19 cellular contexts compared by ENCODE assay signal in genomic region chr5:90182726-90183125, GRCh38.
DNase-seq lines count a peak whose midpoint lies in the region; ATAC-seq and TF ChIP-seq lines count a peak whose summit lies in the region.
"Had no signal": no experiment of that assay in that cellular context is flagged by ENCODE, and none has a peak within 500 bp of the region (broad histone marks: within the 10 kb centered on the region; RNA-seq: fewer than 3 reads in every experiment).

No MANE protein-coding gene starts in this region.

- ATAC-seq in stimulated activated memory B cell treated with anti-CD40 and anti-IgM and Interleukin-4, amounts not matched to agents 10 μg/mL and 1 μg/mL and 100 μg/mL, for 72 hours = no peak
- ATAC-seq: SK-N-SH treated with all-trans-retinoic acid at 6 μM for 48 hours had no signal

- H2AFZ ChIP-seq in PC-9 = no peak overlapping the region

- H4K20me1 ChIP-seq in PC-9 (ENCODE audit: insufficient read depth) = no peaks in the 10 kb centered on the region

- POLR2A ChIA-PET in PC-9 (lab: Charles Lee; ENCODE audit: unreplicated experiment) = no interaction called here

- H3F3A ChIP-seq in PC-9 (ENCODE audit: insufficient read depth, low read depth) = no peaks in the 10 kb centered on the region

- 0 out of 2 replicates have a peak, but pooled peaks cover 8% of the 10 kb centered on the region for H3K4me1 ChIP-seq in PC-9 (replicated peaks; ENCODE audit: insufficient read depth)

- TF ChIP-seq CTCF in PC-9 (conservative IDR thresholded peaks at IDR 0.05) (no peak), epithelial cell of esophagus (IDR thresholded peaks at IDR 0.05; ENCODE audit: insufficient read depth, low read depth, low read length, missing control alignments) (no peak), osteocyte (IDR thresholded peaks at IDR 0.05) (no peak)

- no peaks in the 10 kb centered on the region for H3K79me2 ChIP-seq in PC-9 (ENCODE audit: low read depth)

- H3K36me3 ChIP-seq in PC-9 (ENCODE audit: low read depth) = no peaks in the 10 kb centered on the region

- H3K9me2 ChIP-seq in PC-9 (ENCODE audit: insufficient read depth) = no peaks in the 10 kb centered on the region

- no peak overlapping the region for H3K4me3 Mint-ChIP-seq in osteocyte (ENCODE audit: unreplicated experiment)
- no peak overlapping the region for H3K4me3 Mint-ChIP-seq in activated naive CD8-positive, alpha-beta T cell treated with anti-CD3 and anti-CD28 coated beads for 36 hours
- no peak overlapping the region for H3K4me3 Mint-ChIP-seq in stimulated activated memory B cell treated with anti-CD40 and anti-IgM and Interleukin-4, amounts not matched to agents 10 μg/mL and 1 μg/mL and 100 μg/mL, for 72 hours

- CTCF ChIA-PET in PC-9 (lab: Charles Lee) = no interaction called here

- H3K9me3 Mint-ChIP-seq in osteocyte (ENCODE audit: unreplicated experiment) = no peaks in the 10 kb centered on the region
- H3K9me3 Mint-ChIP-seq in activated naive CD8-positive, alpha-beta T cell treated with anti-CD3 and anti-CD28 coated beads for 36 hours = no peaks in the 10 kb centered on the region
- peaks cover 2% of the 10 kb centered on the region for H3K9me3 Mint-ChIP-seq in stimulated activated memory B cell treated with anti-CD40 and anti-IgM and Interleukin-4, amounts not matched to agents 10 μg/mL and 1 μg/mL and 100 μg/mL, for 72 hours

- H3K9me3 ChIP-seq in PC-9 (ENCODE audit: insufficient read depth, low read depth) = no peaks in the 10 kb centered on the region

- H3K27ac ChIP-seq in PC-9 = no peak overlapping the region
- H3K27ac ChIP-seq: C4-2B had no signal

- no TSS peak for BruUV-seq in PC-9 (replicated peaks; lab: Mats Ljungman, UMichigan)

- peak; percentile 1 for DNase-seq in EL
- DNase-seq in PC-9 = peak; percentile 7 to 66
- peak; percentile 76 for DNase-seq in epithelial cell of esophagus (ENCODE audit: low read depth)
- DNase-seq in osteocyte (ENCODE audit: extremely low spot score, unreplicated experiment) = no peak
- no peak for DNase-seq in amygdala (lab: John Stamatoyannopoulos, UW)
- DNase-seq in activated naive CD8-positive, alpha-beta T cell treated with anti-CD3 and anti-CD28 coated beads for 36 hours = no peak
- DNase-seq: GOT3, HCEC 1CT, KBM-7, NCI-H1105, NCI-H146, NCI-H2029, NCI-H345, NCI-H524, NCI-H82, SIG-M5 had no signal

- H3K4me2 ChIP-seq in PC-9 = no peak overlapping the region

- intact Hi-C loops in PC-9 (cut with micrococcal nuclease; ENCODE audit: unreplicated experiment) = loop anchor here (10.0 kb wide), 1 partner anchor 82 kb away; no protein-coding TSS in a partner anchor

- H3K4me3 ChIP-seq in PC-9 = no peak overlapping the region
- H3K4me3 ChIP-seq in epithelial cell of esophagus (ENCODE audit: low read length) = no peak overlapping the region

- H3K27ac Mint-ChIP-seq in osteocyte (ENCODE audit: unreplicated experiment) = peak overlapping the region; percentile 19
- no peak overlapping the region for H3K27ac Mint-ChIP-seq in activated naive CD8-positive, alpha-beta T cell treated with anti-CD3 and anti-CD28 coated beads for 36 hours
- no peak overlapping the region for H3K27ac Mint-ChIP-seq in stimulated activated memory B cell treated with anti-CD40 and anti-IgM and Interleukin-4, amounts not matched to agents 10 μg/mL and 1 μg/mL and 100 μg/mL, for 72 hours

- no peaks in the 10 kb centered on the region for H3K27me3 ChIP-seq in PC-9 (ENCODE audit: insufficient read depth, low read depth)

- no peaks in the 10 kb centered on the region for H3K36me3 Mint-ChIP-seq in osteocyte (ENCODE audit: unreplicated experiment)
- H3K36me3 Mint-ChIP-seq in activated naive CD8-positive, alpha-beta T cell treated with anti-CD3 and anti-CD28 coated beads for 36 hours = no peaks in the 10 kb centered on the region
- H3K36me3 Mint-ChIP-seq in stimulated activated memory B cell treated with anti-CD40 and anti-IgM and Interleukin-4, amounts not matched to agents 10 μg/mL and 1 μg/mL and 100 μg/mL, for 72 hours = no peaks in the 10 kb centered on the region

- H3K4me1 Mint-ChIP-seq in osteocyte (ENCODE audit: unreplicated experiment) = peaks cover 32% of the 10 kb centered on the region
- no peaks in the 10 kb centered on the region for H3K4me1 Mint-ChIP-seq in activated naive CD8-positive, alpha-beta T cell treated with anti-CD3 and anti-CD28 coated beads for 36 hours
- H3K4me1 Mint-ChIP-seq in stimulated activated memory B cell treated with anti-CD40 and anti-IgM and Interleukin-4, amounts not matched to agents 10 μg/mL and 1 μg/mL and 100 μg/mL, for 72 hours = no peaks in the 10 kb centered on the region

- H3K27me3 Mint-ChIP-seq in osteocyte (ENCODE audit: unreplicated experiment) = no peaks in the 10 kb centered on the region
- H3K27me3 Mint-ChIP-seq in activated naive CD8-positive, alpha-beta T cell treated with anti-CD3 and anti-CD28 coated beads for 36 hours = no peaks in the 10 kb centered on the region
- H3K27me3 Mint-ChIP-seq in stimulated activated memory B cell treated with anti-CD40 and anti-IgM and Interleukin-4, amounts not matched to agents 10 μg/mL and 1 μg/mL and 100 μg/mL, for 72 hours = peaks cover 12% of the 10 kb centered on the region

Comparison
In these comparisons a context has a peak if more than half of its experiments do, and no peak if none do; other contexts are left out.
1. DNase-seq: peak in EL (single experiment), PC-9 (2 of 2) and epithelial cell of esophagus (single experiment); none in osteocyte (single experiment), amygdala (0 of 56) and activated naive CD8-positive, alpha-beta T cell treated with anti-CD3 and anti-CD28 coated beads for 36 hours (single experiment).